ENCODE assay signal across 11 cellular contexts in genomic region chr2:162475661-162476060, GRCh38.
DNase-seq lines count a peak whose midpoint lies in the region; ATAC-seq and TF ChIP-seq lines count a peak whose summit lies in the region.
"Had no signal": no experiment of that assay in that cellular context is flagged by ENCODE, and none has a peak within 500 bp of the region (broad histone marks: within the 10 kb centered on the region; RNA-seq: fewer than 3 reads in every experiment).

No MANE protein-coding gene starts in this region.

- intact Hi-C loops in Calu3 (cut with micrococcal nuclease; ENCODE audit: unreplicated experiment) = no loop called here
- intact Hi-C loops in posterior vena cava (cut with DNase I) = no loop called here

- no peaks in the 10 kb centered on the region for H3K36me3 Mint-ChIP-seq in Calu3 (ENCODE audit: insufficient read depth, unreplicated experiment)

- no peaks in the 10 kb centered on the region for H3K9me3 Mint-ChIP-seq in Calu3 (ENCODE audit: low read depth, unreplicated experiment)
- H3K9me3 Mint-ChIP-seq: T-helper 1 cell treated with Interleukin-12 subunit alpha and Interleukin-12 subunit beta and Interleukin-4 antibody, amounts not matched to agents 30 μg/mL and 1 μg/mL, for 36 hours had no signal

- BruUV-seq in Calu3 (replicated peaks; lab: Mats Ljungman, UMichigan) = no TSS peak

- no peaks in the 10 kb centered on the region for H3K27me3 Mint-ChIP-seq in Calu3 (ENCODE audit: unreplicated experiment)
- H3K27me3 Mint-ChIP-seq: type B pancreatic cell had no signal

- peak; percentile 66 for ATAC-seq in HG03354 (IDR thresholded peaks at IDR 0.05; ENCODE audit: poor library complexity, severe bottlenecking, unreplicated experiment)

- no peak overlapping the region for H3K27ac Mint-ChIP-seq in Calu3 (ENCODE audit: unreplicated experiment)
- H3K27ac Mint-ChIP-seq: T-helper 1 cell treated with Interleukin-12 subunit alpha and Interleukin-12 subunit beta and Interleukin-4 antibody, amounts not matched to agents 30 μg/mL and 1 μg/mL, for 36 hours; type B pancreatic cell had no signal

- CTCF ChIA-PET in Calu3 (lab: Charles Lee) = no interaction called here

- no peak overlapping the region for H3K4me3 Mint-ChIP-seq in Calu3 (ENCODE audit: low read depth, unreplicated experiment)
- H3K4me3 Mint-ChIP-seq: T-helper 1 cell treated with Interleukin-12 subunit alpha and Interleukin-12 subunit beta and Interleukin-4 antibody, amounts not matched to agents 30 μg/mL and 1 μg/mL, for 36 hours; type B pancreatic cell had no signal

- H3K4me1 Mint-ChIP-seq in Calu3 (ENCODE audit: low read depth, unreplicated experiment) = no peaks in the 10 kb centered on the region

- DNase-seq in Calu3 (peak; percentile 21), NCI-H774 (lab: John Stamatoyannopoulos, UW) (peak; percentile 89), hippocampal formation (lab: John Stamatoyannopoulos, UW) (peak; percentile 22 to 53), posterior vena cava (ENCODE audit: low spot score) (no peak), NCI-H82 treated with DMSO at 0.1 percent for 48 hours (lab: John Stamatoyannopoulos, UW; ENCODE audit: unreplicated experiment) (no peak), LoVo (ENCODE audit: low spot score) (no peak), T-helper 1 cell (no peak)
- DNase-seq: activated effector memory CD4-positive, alpha-beta T cell treated with Interleukin-2 at 50 U/mL for 16 hours had no signal

- TF ChIP-seq CTCF in Calu3 (IDR thresholded peaks at IDR 0.05; ENCODE audit: unreplicated experiment) = no peak

Comparison
In these comparisons a context has a peak if more than half of its experiments do, and no peak if none do; other contexts are left out.
1. DNase-seq: peak in Calu3 (single experiment), NCI-H774 (single experiment) and hippocampal formation (2 of 2); none in posterior vena cava (single experiment), NCI-H82 treated with DMSO at 0.1 percent for 48 hours (single experiment), LoVo (single experiment) and T-helper 1 cell (0 of 5).